Comparison of ENCODE assay signal across 17 cellular contexts in genomic region chr10:125828311-125828710, GRCh38. TPM values are rescaled to one million over a fixed set of nuclear protein-coding genes. Genes with fewer than 3 reads are reported as not detected.
DNase-seq lines count a peak whose midpoint lies in the region; ATAC-seq and TF ChIP-seq lines count a peak whose summit lies in the region.
"Had no signal": no experiment of that assay in that cellular context is flagged by ENCODE, and none has a peak within 500 bp of the region (broad histone marks: within the 10 kb centered on the region; RNA-seq: fewer than 3 reads in every experiment).

No MANE protein-coding gene starts in this region.

- no peak overlapping the region for H3K9ac ChIP-seq in endodermal cell (ENCODE audit: extremely low read depth, low read length, poor library complexity, severe bottlenecking)
- H3K9ac ChIP-seq: BLaER1 treated with 17β-estradiol and CSF1 and Interleukin-3, amounts not matched to agents 10 nM and 100 nM; GM23248 had no signal

- 96 to 98% methylated on average over 5 of the region's 5 CpGs for WGBS in endodermal cell (ENCODE audit: insufficient coverage in 1 of 2, insufficient read length in 1 of 2), 2 experiments

- H3K27ac Mint-ChIP-seq in activated naive CD4-positive, alpha-beta T cell treated with anti-CD3 and anti-CD28 coated beads for 36 hours = peak overlapping the region; percentile 37
- H3K27ac Mint-ChIP-seq in T-helper 17 cell (peak overlapping the region; percentile 83), naive B cell (peak overlapping the region in 4 of 6 donors; percentile 54 to 96 (median 74)), endodermal cell (no peak overlapping the region)
- peak overlapping the region; percentile 39 for H3K27ac Mint-ChIP-seq in activated naive CD8-positive, alpha-beta T cell treated with anti-CD3 and anti-CD28 coated beads for 36 hours

- intact Hi-C loops in activated naive CD4-positive, alpha-beta T cell treated with anti-CD3 and anti-CD28 coated beads for 36 hours (cut with micrococcal nuclease) = loop anchor here (10.0 kb wide), 1 partner anchor 1364 kb away; the partner anchor contains the start of gene LHPP

- H3K4me3 ChIP-seq in endodermal cell (ENCODE audit: low read length) = no peak overlapping the region
- H3K4me3 ChIP-seq: BLaER1 treated with 17β-estradiol and CSF1 and Interleukin-3, amounts not matched to agents 10 nM and 100 nM; GM23248; HAP-1 had no signal

- H3K36me3 Mint-ChIP-seq in activated naive CD4-positive, alpha-beta T cell treated with anti-CD3 and anti-CD28 coated beads for 36 hours (ENCODE audit: low read depth) = peaks cover 33% of the 10 kb centered on the region
- H3K36me3 Mint-ChIP-seq in T-helper 17 cell (ENCODE audit: low read depth) (peaks cover 6% of the 10 kb centered on the region), naive B cell (peaks cover 18% of the 10 kb centered on the region in 2 donors), endodermal cell (ENCODE audit: low read depth) (peaks cover 58% of the 10 kb centered on the region)
- H3K36me3 Mint-ChIP-seq in activated naive CD8-positive, alpha-beta T cell treated with anti-CD3 and anti-CD28 coated beads for 36 hours = peaks cover 23% of the 10 kb centered on the region

- no peaks in the 10 kb centered on the region for H3K27me3 ChIP-seq in endodermal cell (ENCODE audit: control insufficient read depth, insufficient read depth, low read length, poor library complexity, severe bottlenecking)
- H3K27me3 ChIP-seq: BLaER1 treated with 17β-estradiol and CSF1 and Interleukin-3, amounts not matched to agents 10 nM and 100 nM had no signal

- H3K4me1 Mint-ChIP-seq in activated naive CD4-positive, alpha-beta T cell treated with anti-CD3 and anti-CD28 coated beads for 36 hours (ENCODE audit: low read depth) = peaks cover 22% of the 10 kb centered on the region
- H3K4me1 Mint-ChIP-seq in T-helper 17 cell (peaks cover 8% of the 10 kb centered on the region), naive B cell (peaks cover 5 to 16% (median 6%) of the 10 kb centered on the region in 3 donors), endodermal cell (peaks cover 22% of the 10 kb centered on the region)
- peaks cover 24% of the 10 kb centered on the region for H3K4me1 Mint-ChIP-seq in activated naive CD8-positive, alpha-beta T cell treated with anti-CD3 and anti-CD28 coated beads for 36 hours

- peak; percentile 6 for DNase-seq in activated naive CD4-positive, alpha-beta T cell treated with anti-CD3 and anti-CD28 coated beads for 36 hours
- no peak for DNase-seq in activated naive CD4-positive, alpha-beta T cell (lab: John Stamatoyannopoulos, UW)
- no peak for DNase-seq in T-helper 17 cell
- DNase-seq in activated naive CD8-positive, alpha-beta T cell treated with anti-CD3 and anti-CD28 coated beads for 36 hours = no peak
- DNase-seq in naive B cell = no peak
- DNase-seq in Kasumi-1 (lab: John Stamatoyannopoulos, UW) = no peak
- no peak for DNase-seq in endodermal cell
- DNase-seq: GM23248, NCI-H187 treated with DMSO at 0.1 percent for 48 hours, NCI-H226, NCI-H524, NCI-H82, SHP77 treated with DMSO at 0.1 percent for 48 hours had no signal

- no peak overlapping the region for H3K4me3 Mint-ChIP-seq in activated naive CD4-positive, alpha-beta T cell treated with anti-CD3 and anti-CD28 coated beads for 36 hours
- H3K4me3 Mint-ChIP-seq in T-helper 17 cell (no peak overlapping the region), naive B cell (peak overlapping the region in 1 of 8 donors; percentile 0), endodermal cell (no peak overlapping the region)
- H3K4me3 Mint-ChIP-seq in activated naive CD8-positive, alpha-beta T cell treated with anti-CD3 and anti-CD28 coated beads for 36 hours = no peak overlapping the region

- H3K36me3 ChIP-seq in endodermal cell (ENCODE audit: control insufficient read depth, insufficient read depth, low read length) = peaks cover 77% of the 10 kb centered on the region

- no peaks in the 10 kb centered on the region for H3K9me3 ChIP-seq in T-helper 17 cell (ENCODE audit: control insufficient read depth, low read length, poor library complexity, severe bottlenecking)
- H3K9me3 ChIP-seq in endodermal cell (ENCODE audit: control insufficient read depth, low read length) = no peaks in the 10 kb centered on the region
- H3K9me3 ChIP-seq: BLaER1 treated with 17β-estradiol and CSF1 and Interleukin-3, amounts not matched to agents 10 nM and 100 nM; HAP-1 had no signal

- ATAC-seq in T-helper 17 cell = no peak
- ATAC-seq in naive B cell (ENCODE audit: low read depth in 2 of 2) = no peak
- ATAC-seq in HG03135 (IDR thresholded peaks at IDR 0.05; ENCODE audit: unreplicated experiment) = no peak

- TF ChIP-seq CTCF in endodermal cell (conservative IDR thresholded peaks at IDR 0.05) = no peak

- H3K27me3 Mint-ChIP-seq in activated naive CD4-positive, alpha-beta T cell treated with anti-CD3 and anti-CD28 coated beads for 36 hours (ENCODE audit: low read depth) = no peaks in the 10 kb centered on the region
- H3K27me3 Mint-ChIP-seq in T-helper 17 cell (no peaks in the 10 kb centered on the region), naive B cell (no peaks in the 10 kb centered on the region), endodermal cell (ENCODE audit: insufficient read depth) (no peaks in the 10 kb centered on the region)
- H3K27me3 Mint-ChIP-seq in activated naive CD8-positive, alpha-beta T cell treated with anti-CD3 and anti-CD28 coated beads for 36 hours = no peaks in the 10 kb centered on the region

- no peak overlapping the region for H3K27ac ChIP-seq in endodermal cell (ENCODE audit: low read depth, low read length)
- H3K27ac ChIP-seq: BLaER1 treated with 17β-estradiol and CSF1 and Interleukin-3, amounts not matched to agents 10 nM and 100 nM; GM23248 had no signal

- CTCF ChIA-PET in activated naive CD4-positive, alpha-beta T cell treated with anti-CD3 and anti-CD28 coated beads for 36 hours (lab: Charles Lee) = no interaction called here

- no peaks in the 10 kb centered on the region for H3K4me1 ChIP-seq in endodermal cell (ENCODE audit: control insufficient read depth, insufficient read depth, low read length)

- H3K9me3 Mint-ChIP-seq in activated naive CD4-positive, alpha-beta T cell treated with anti-CD3 and anti-CD28 coated beads for 36 hours = no peaks in the 10 kb centered on the region
- no peaks in the 10 kb centered on the region for H3K9me3 Mint-ChIP-seq in activated naive CD8-positive, alpha-beta T cell treated with anti-CD3 and anti-CD28 coated beads for 36 hours
- H3K9me3 Mint-ChIP-seq in naive B cell (no peaks in the 10 kb centered on the region), endodermal cell (no peaks in the 10 kb centered on the region)

RNA-seq across cellular contexts. Expression of gene BCCIP, which starts 5.0 kb away (rescaled TPM):
- total RNA-seq in activated naive CD4-positive, alpha-beta T cell treated with anti-CD3 and anti-CD28 coated beads for 36 hours = 100 to 1,000 TPM; 103 to 107 TPM
- 10 to 100 TPM; 43.2 to 44.9 TPM for total RNA-seq in T-helper 17 cell
- 100 to 1,000 TPM; 156 to 158 TPM for total RNA-seq in activated naive CD8-positive, alpha-beta T cell treated with anti-CD3 and anti-CD28 coated beads for 36 hours
- polyA plus RNA-seq in naive B cell (ENCODE audit: low read depth in 6 of 6) = 100 to 1,000 TPM in 1 of 6 donors, 10 to 100 TPM in 5; 73.7 to 109 (median 85.7) TPM
- 10 to 100 TPM; 84.4 to 93.8 TPM for total RNA-seq in endodermal cell
- 78.1 TPM for polyA plus RNA-seq in endodermal cell (2013, experiment 1 of 2)
- polyA plus RNA-seq in endodermal cell (2013, experiment 2 of 2) = 69.6 TPM

RNA-seq across cellular contexts. Expression of gene UROS, which starts 5.3 kb away (rescaled TPM):
- 10 to 100 TPM; 30.8 to 32.9 TPM for total RNA-seq in activated naive CD4-positive, alpha-beta T cell treated with anti-CD3 and anti-CD28 coated beads for 36 hours
- total RNA-seq in T-helper 17 cell = 10 to 100 TPM; 29.0 to 30.7 TPM
- 10 to 100 TPM; 48.4 to 50.1 TPM for total RNA-seq in activated naive CD8-positive, alpha-beta T cell treated with anti-CD3 and anti-CD28 coated beads for 36 hours
- 10 to 100 TPM; 54.1 to 73.5 (median 56.1) TPM for polyA plus RNA-seq in naive B cell (ENCODE audit: low read depth in 6 of 6)
- 10 to 100 TPM; 49.2 to 69.4 TPM for total RNA-seq in endodermal cell
- polyA plus RNA-seq in endodermal cell (2013, experiment 1 of 2) = 39.2 TPM
- 35.6 TPM for polyA plus RNA-seq in endodermal cell (2013, experiment 2 of 2)

RNA-seq across cellular contexts. Expression of gene MMP21, which starts 52.7 kb away (rescaled TPM):
- total RNA-seq in activated naive CD4-positive, alpha-beta T cell treated with anti-CD3 and anti-CD28 coated beads for 36 hours = not detected
- total RNA-seq in T-helper 17 cell (under 1 TPM; 0.29 to 0.42 TPM), endodermal cell (not detected)
- total RNA-seq in activated naive CD8-positive, alpha-beta T cell treated with anti-CD3 and anti-CD28 coated beads for 36 hours = not detected
- polyA plus RNA-seq in naive B cell (ENCODE audit: low read depth in 6 of 6) = not detected
- not detected for polyA plus RNA-seq in endodermal cell (2013, experiment 1 of 2)
- polyA plus RNA-seq in endodermal cell (2013, experiment 2 of 2) = not detected
- total RNA-seq: GM23248, RPMI7951 had no signal
- polyA plus RNA-seq: GM23248 had no signal

RNA-seq across cellular contexts. Expression of gene DHX32, which starts 52.8 kb away (rescaled TPM):
- total RNA-seq in activated naive CD4-positive, alpha-beta T cell treated with anti-CD3 and anti-CD28 coated beads for 36 hours = 10 to 100 TPM; 13.4 to 15.7 TPM
- total RNA-seq in T-helper 17 cell (1 to 10 TPM; 5.8 to 6.4 TPM), endodermal cell (10 to 100 TPM; 25.4 to 38.1 TPM)
- total RNA-seq in activated naive CD8-positive, alpha-beta T cell treated with anti-CD3 and anti-CD28 coated beads for 36 hours = 10 to 100 TPM; 27.6 to 27.8 TPM
- polyA plus RNA-seq in naive B cell (ENCODE audit: low read depth in 6 of 6) = 10 to 100 TPM; 10.8 to 19.3 (median 16.7) TPM
- polyA plus RNA-seq in endodermal cell (2013, experiment 1 of 2) = 25.7 TPM
- polyA plus RNA-seq in endodermal cell (2013, experiment 2 of 2) = 26.2 TPM
